22 cellular contexts compared by ENCODE assay signal in genomic region chr16:86797700-86798099, GRCh38.
DNase-seq lines count a peak whose midpoint lies in the region; TF ChIP-seq lines count a peak whose summit lies in the region.
"Had no signal": no experiment of that assay in that cellular context is flagged by ENCODE, and none has a peak within 500 bp of the region (broad histone marks: within the 10 kb centered on the region; RNA-seq: fewer than 3 reads in every experiment).

No MANE protein-coding gene starts in this region.

- H3K27me3 ChIP-seq in SJCRH30, result no peaks in the 10 kb centered on the region
- H3K27me3 ChIP-seq: BLaER1 treated with 17β-estradiol and CSF1 and Interleukin-3, amounts not matched to agents 10 nM and 100 nM had no signal

- peaks cover 14% of the 10 kb centered on the region for H3K27me3 Mint-ChIP-seq in Calu3 (ENCODE audit: unreplicated experiment)

- CTCF ChIA-PET in Calu3 (lab: Charles Lee), result interaction anchor here (1.4 kb wide), 2 partner anchors 29 to 220 kb away, joined by 4 to 5 read pairs; no protein-coding TSS in a partner anchor

- H3K4me3 Mint-ChIP-seq in Calu3 (ENCODE audit: low read depth, unreplicated experiment), result no peak overlapping the region
- H3K4me3 Mint-ChIP-seq: B cell; CD4-positive, alpha-beta T cell; CD8-positive, alpha-beta T cell had no signal

- H3K27ac Mint-ChIP-seq in Calu3 (ENCODE audit: unreplicated experiment), result peak overlapping the region; percentile 56
- H3K27ac Mint-ChIP-seq: B cell; CD4-positive, alpha-beta T cell; CD8-positive, alpha-beta T cell had no signal

- DNase-seq in Calu3 (no peak), SJCRH30 (no peak), islet precursor cell (peak; percentile 4), NCI-H446 (lab: John Stamatoyannopoulos, UW) (no peak), NCI-H1092 treated with DMSO at 0.1 percent for 48 hours (lab: John Stamatoyannopoulos, UW) (no peak)
- DNase-seq: AML-193; Caco-2; CD4-positive, alpha-beta T cell; CD8-positive, alpha-beta T cell; DMS 273 treated with DMSO at 0.1 percent for 48 hours; DMS153; DMS53; DMS79; DND-41; EL; GDM1 had no signal

- TF ChIP-seq CTCF in Calu3 (IDR thresholded peaks at IDR 0.05; ENCODE audit: unreplicated experiment), result no peak

- BruUV-seq in Calu3 (replicated peaks; lab: Mats Ljungman, UMichigan), result no TSS peak

- H3K4me1 ChIP-seq in SJCRH30, result peaks cover 19% of the 10 kb centered on the region
- H3K4me1 ChIP-seq: Caco-2 had no signal

- H3K9me3 Mint-ChIP-seq in Calu3 (ENCODE audit: low read depth, unreplicated experiment), result peaks cover 2% of the 10 kb centered on the region
- H3K9me3 Mint-ChIP-seq: CD4-positive, alpha-beta T cell; CD8-positive, alpha-beta T cell had no signal

- no peaks in the 10 kb centered on the region for H3K36me3 ChIP-seq in SJCRH30
- H3K36me3 ChIP-seq: BLaER1 treated with 17β-estradiol and CSF1 and Interleukin-3, amounts not matched to agents 10 nM and 100 nM had no signal

- no peaks in the 10 kb centered on the region for H3K36me3 Mint-ChIP-seq in Calu3 (ENCODE audit: insufficient read depth, unreplicated experiment)
- H3K36me3 Mint-ChIP-seq: CD8-positive, alpha-beta T cell had no signal

- H3K4me3 ChIP-seq in SJCRH30, result no peak overlapping the region
- H3K4me3 ChIP-seq: A549; BLaER1 treated with 17β-estradiol and CSF1 and Interleukin-3, amounts not matched to agents 10 nM and 100 nM; GM12878 had no signal

- peak overlapping the region; percentile 35 for H3K27ac ChIP-seq in SJCRH30
- H3K27ac ChIP-seq: 22Rv1; BLaER1 treated with 17β-estradiol and CSF1 and Interleukin-3, amounts not matched to agents 10 nM and 100 nM; C4-2B had no signal

- H3K9me3 ChIP-seq in SJCRH30 (replicated peaks), result no peaks in the 10 kb centered on the region
- H3K9me3 ChIP-seq: A549; BLaER1 treated with 17β-estradiol and CSF1 and Interleukin-3, amounts not matched to agents 10 nM and 100 nM; Caco-2 had no signal

- intact Hi-C loops in Calu3 (cut with micrococcal nuclease; ENCODE audit: unreplicated experiment), result no loop called here

- peaks cover 10% of the 10 kb centered on the region for H3K4me1 Mint-ChIP-seq in Calu3 (ENCODE audit: low read depth, unreplicated experiment)
- H3K4me1 Mint-ChIP-seq: B cell had no signal
